ENCODE assay signal across 7 cellular contexts in the genomic region with DNA sequence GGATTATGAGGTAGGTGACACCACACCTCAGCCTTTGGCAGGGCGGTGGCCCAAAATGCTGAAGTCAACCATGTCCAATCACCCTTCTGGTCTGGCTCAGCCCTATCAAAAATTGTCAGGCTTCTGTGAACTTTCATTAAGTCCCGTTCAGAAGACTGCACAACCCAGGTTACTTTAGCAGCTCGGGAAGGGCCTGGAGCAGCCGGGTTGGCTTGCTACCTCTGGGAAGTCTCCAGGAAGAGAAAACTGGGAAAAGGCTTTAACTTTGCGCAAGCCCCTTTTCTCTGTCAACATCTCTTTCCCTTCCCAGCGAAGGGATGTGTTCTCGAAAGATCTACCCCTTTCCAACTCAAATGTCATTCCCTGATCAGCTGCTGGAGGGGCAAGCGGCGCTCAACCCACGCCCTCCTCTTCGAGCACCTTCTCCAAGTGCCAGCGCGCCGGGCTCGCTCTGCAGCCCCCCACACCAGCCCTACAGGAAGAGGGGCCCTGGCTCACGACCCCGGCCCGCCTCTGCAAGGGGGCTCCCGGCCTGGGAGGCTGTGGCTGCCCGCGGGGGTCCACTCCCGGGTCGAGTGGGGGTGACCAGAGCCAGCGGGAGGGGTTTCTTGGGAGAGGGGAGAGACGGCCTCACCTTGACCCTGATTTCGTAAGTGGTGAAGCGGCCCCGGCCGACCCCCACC. TPM values are rescaled to one million over a fixed set of nuclear protein-coding genes. Genes with fewer than 3 reads are reported as not detected.
DNase-seq lines count a peak whose midpoint lies in the region; TF ChIP-seq lines count a peak whose summit lies in the region.

No MANE protein-coding gene starts in this region.

- H3K9me3 ChIP-seq in HEK293 (ENCODE audit: control insufficient read depth, insufficient read depth, low read depth, low read length) = no peaks in the 10 kb centered on the region

- H3K4me3 ChIP-seq in GM12865 (ENCODE audit: low read depth, low read length) (peak overlapping the region; percentile 98), HEK293 (ENCODE audit: low read depth, low read length) (peak overlapping the region; percentile 91), NB4 (ENCODE audit: low read depth, low read length) (peak overlapping the region; percentile 94), epithelial cell of proximal tubule (ENCODE audit: low read depth, low read length) (peak overlapping the region; percentile 94)

- no peak for TF ChIP-seq POLR2A in NB4 (IDR thresholded peaks at IDR 0.05; ENCODE audit: extremely low read depth, insufficient read length)

- POLR2A ChIA-PET in HEK293 (lab: Yijun Ruan, JAX) = interaction anchor here (0.7 to 1.9 kb wide), 16 partner anchors 9 to 298 kb away, joined by 3 to 19 read pairs (median 4); a partner anchor contains a TSS

- DNase-seq in GM12865 (ENCODE audit: low read depth) (peak; percentile 72), NB4 (ENCODE audit: low read depth) (peak; percentile 67), epithelial cell of proximal tubule (ENCODE audit: low read depth) (no peak), midbrain (lab: John Stamatoyannopoulos, UW) (peak; percentile 55)
- DNase-seq in activated CD4-positive, alpha-beta T cell treated with anti-CD3 and anti-CD28 coated beads, Interleukin-2, amount 50 U/mL, for 48 hours = peak; percentile 18 to 35

- H3K4me1 ChIP-seq in HEK293 (ENCODE audit: control insufficient read depth, insufficient read depth, low read length) = 0 out of 2 replicates have a peak, but pooled peaks cover 3% of the 10 kb centered on the region

- CTCF ChIA-PET in HEK293 (lab: Yijun Ruan, JAX) = interaction anchor here (0.7 to 1.6 kb wide), 5 partner anchors 9 to 35 kb away, joined by 3 to 5 read pairs (median 3); a partner anchor contains a TSS

- TF ChIP-seq CTCF in GM12865 (IDR thresholded peaks at IDR 0.05; ENCODE audit: insufficient read depth, low read depth, low read length, missing control alignments) (no peak), HEK293 (tag by site-specific recombination; IDR thresholded peaks at IDR 0.05) (no peak; the same call in 1 of the 2 replicates), NB4 (IDR thresholded peaks at IDR 0.05; ENCODE audit: low read depth, low read length) (no peak), epithelial cell of proximal tubule (conservative IDR thresholded peaks at IDR 0.05; ENCODE audit: low read depth, low read length) (no peak)

- H3K27ac ChIP-seq in HEK293 (ENCODE audit: extremely low read depth, low read depth, low read length) (peak overlapping the region; percentile 71), temporal lobe (ENCODE audit: low read depth, low read length) (peak overlapping the region; percentile 96)

- peaks cover 10 to 12% of the 10 kb centered on the region in 2 experiments; a peak in 2 of 3 replicates for H3K36me3 ChIP-seq in HEK293 (ENCODE audit: control insufficient read depth in 2 of 2, insufficient read depth in 1 of 2, low read length in 2 of 2)

TF ChIP-seq in HEK293, 187 proteins besides CTCF, POLR2A, EP300 and RAD21 (continues in another document):
- TF ChIP-seq SP3 (tag by site-specific recombination; IDR thresholded peaks at IDR 0.05) = no peak
- peak; percentile 42 for TF ChIP-seq ZNF335 (tag by site-specific recombination; conservative IDR thresholded peaks at IDR 0.05)
- no peak for TF ChIP-seq ZNF785 (tag by site-specific recombination; IDR thresholded peaks at IDR 0.05)
- TF ChIP-seq ZNF561 (tag by site-specific recombination; IDR thresholded peaks at IDR 0.05; ENCODE audit: borderline replicate concordance) = no peak
- TF ChIP-seq ZNF19 (tag by site-specific recombination; IDR thresholded peaks at IDR 0.05; ENCODE audit: low read depth) = no peak
- TF ChIP-seq ZNF112 (tag by site-specific recombination; IDR thresholded peaks at IDR 0.05) = no peak
- TF ChIP-seq ZNF426 (tag by site-specific recombination; IDR thresholded peaks at IDR 0.05) = no peak
- TF ChIP-seq KLF1 (tag by site-specific recombination; IDR thresholded peaks at IDR 0.05) = peak; percentile 63
- no peak for TF ChIP-seq ZNF510 (tag by site-specific recombination; IDR thresholded peaks at IDR 0.05; ENCODE audit: insufficient replicate concordance)
- TF ChIP-seq ZNF768 (tag by site-specific recombination; IDR thresholded peaks at IDR 0.05) = no peak
- TF ChIP-seq ZNF658 (tag by site-specific recombination; IDR thresholded peaks at IDR 0.05) = no peak
- no peak for TF ChIP-seq ZNF48 (tag by site-specific recombination; IDR thresholded peaks at IDR 0.05)
- TF ChIP-seq, protein P1, sequence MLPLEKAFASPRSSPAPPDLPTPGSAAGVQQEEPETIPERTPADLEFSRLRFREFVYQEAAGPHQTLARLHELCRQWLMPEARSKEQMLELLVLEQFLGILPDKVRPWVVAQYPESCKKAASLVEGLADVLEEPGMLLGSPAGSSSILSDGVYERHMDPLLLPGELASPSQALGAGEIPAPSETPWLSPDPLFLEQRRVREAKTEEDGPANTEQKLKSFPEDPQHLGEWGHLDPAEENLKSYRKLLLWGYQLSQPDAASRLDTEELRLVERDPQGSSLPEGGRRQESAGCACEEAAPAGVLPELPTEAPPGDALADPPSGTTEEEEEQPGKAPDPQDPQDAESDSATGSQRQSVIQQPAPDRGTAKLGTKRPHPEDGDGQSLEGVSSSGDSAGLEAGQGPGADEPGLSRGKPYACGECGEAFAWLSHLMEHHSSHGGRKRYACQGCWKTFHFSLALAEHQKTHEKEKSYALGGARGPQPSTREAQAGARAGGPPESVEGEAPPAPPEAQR (tag by site-specific recombination; IDR thresholded peaks at IDR 0.05) = no peak
- no peak for TF ChIP-seq ZNF202 (tag by site-specific recombination; IDR thresholded peaks at IDR 0.05; ENCODE audit: borderline replicate concordance)
- no peak for TF ChIP-seq ZNF157 (tag by site-specific recombination; IDR thresholded peaks at IDR 0.05)
- TF ChIP-seq SALL2 (tag by site-specific recombination; IDR thresholded peaks at IDR 0.05; ENCODE audit: borderline replicate concordance) = 0 out of 2 replicates have a peak, but pooled peaks have one; percentile 12
- no peak for TF ChIP-seq ZNF175 (tag by site-specific recombination; IDR thresholded peaks at IDR 0.05)
- TF ChIP-seq BCL11B (tag by site-specific recombination; IDR thresholded peaks at IDR 0.05; ENCODE audit: low read depth) = no peak
- TF ChIP-seq REPIN1 (tag by site-specific recombination; IDR thresholded peaks at IDR 0.05; ENCODE audit: low read depth) = no peak
- no peak for TF ChIP-seq ZFP3 (tag by site-specific recombination; IDR thresholded peaks at IDR 0.05; ENCODE audit: low read depth)
- TF ChIP-seq SCRT2 (tag by site-specific recombination; IDR thresholded peaks at IDR 0.05) = no peak
- no peak for TF ChIP-seq ZNF416 (tag by site-specific recombination; IDR thresholded peaks at IDR 0.05)
- TF ChIP-seq, protein P2, sequence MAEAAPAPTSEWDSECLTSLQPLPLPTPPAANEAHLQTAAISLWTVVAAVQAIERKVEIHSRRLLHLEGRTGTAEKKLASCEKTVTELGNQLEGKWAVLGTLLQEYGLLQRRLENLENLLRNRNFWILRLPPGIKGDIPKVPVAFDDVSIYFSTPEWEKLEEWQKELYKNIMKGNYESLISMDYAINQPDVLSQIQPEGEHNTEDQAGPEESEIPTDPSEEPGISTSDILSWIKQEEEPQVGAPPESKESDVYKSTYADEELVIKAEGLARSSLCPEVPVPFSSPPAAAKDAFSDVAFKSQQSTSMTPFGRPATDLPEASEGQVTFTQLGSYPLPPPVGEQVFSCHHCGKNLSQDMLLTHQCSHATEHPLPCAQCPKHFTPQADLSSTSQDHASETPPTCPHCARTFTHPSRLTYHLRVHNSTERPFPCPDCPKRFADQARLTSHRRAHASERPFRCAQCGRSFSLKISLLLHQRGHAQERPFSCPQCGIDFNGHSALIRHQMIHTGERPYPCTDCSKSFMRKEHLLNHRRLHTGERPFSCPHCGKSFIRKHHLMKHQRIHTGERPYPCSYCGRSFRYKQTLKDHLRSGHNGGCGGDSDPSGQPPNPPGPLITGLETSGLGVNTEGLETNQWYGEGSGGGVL (tag by site-specific recombination; IDR thresholded peaks at IDR 0.05) = peak; percentile 66; the same call in 1 of the 2 replicates
- 0 out of 2 replicates have a peak, but pooled peaks have one; percentile 31 for TF ChIP-seq ZIC2 (tag by site-specific recombination; IDR thresholded peaks at IDR 0.05)
- TF ChIP-seq ZNF830 (tag by site-specific recombination; IDR thresholded peaks at IDR 0.05; ENCODE audit: low read depth) = no peak
- TF ChIP-seq ZNF558 (tag by site-specific recombination; IDR thresholded peaks at IDR 0.05) = no peak
- TF ChIP-seq HOXC10 (CRISPR knock-in tag; IDR thresholded peaks at IDR 0.05) = no peak
- TF ChIP-seq ZNF24 (tag by site-specific recombination; IDR thresholded peaks at IDR 0.05) = no peak
- TF ChIP-seq ZNF10 (tag by site-specific recombination; IDR thresholded peaks at IDR 0.05) = peak; percentile 64
- TF ChIP-seq, protein P3, sequence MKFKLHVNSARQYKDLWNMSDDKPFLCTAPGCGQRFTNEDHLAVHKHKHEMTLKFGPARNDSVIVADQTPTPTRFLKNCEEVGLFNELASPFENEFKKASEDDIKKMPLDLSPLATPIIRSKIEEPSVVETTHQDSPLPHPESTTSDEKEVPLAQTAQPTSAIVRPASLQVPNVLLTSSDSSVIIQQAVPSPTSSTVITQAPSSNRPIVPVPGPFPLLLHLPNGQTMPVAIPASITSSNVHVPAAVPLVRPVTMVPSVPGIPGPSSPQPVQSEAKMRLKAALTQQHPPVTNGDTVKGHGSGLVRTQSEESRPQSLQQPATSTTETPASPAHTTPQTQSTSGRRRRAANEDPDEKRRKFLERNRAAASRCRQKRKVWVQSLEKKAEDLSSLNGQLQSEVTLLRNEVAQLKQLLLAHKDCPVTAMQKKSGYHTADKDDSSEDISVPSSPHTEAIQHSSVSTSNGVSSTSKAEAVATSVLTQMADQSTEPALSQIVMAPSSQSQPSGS (tag by site-specific recombination; IDR thresholded peaks at IDR 0.05; ENCODE audit: low read depth) = no peak
- TF ChIP-seq ZNF23 (tag by site-specific recombination; IDR thresholded peaks at IDR 0.05; ENCODE audit: borderline replicate concordance) = no peak
- TF ChIP-seq GFI1B (tag by site-specific recombination; IDR thresholded peaks at IDR 0.05) = no peak
- TF ChIP-seq ZNF677 (tag by site-specific recombination; IDR thresholded peaks at IDR 0.05) = no peak

RNA-seq across cellular contexts. Expression of a gene that starts 0.6 kb away (rescaled TPM):
- total RNA-seq in epithelial cell of proximal tubule (102 and 118 TPM in 2 replicates), temporal lobe (100 TPM)

RNA-seq across cellular contexts. Expression of a gene that starts 34.6 kb away (rescaled TPM):
- total RNA-seq in epithelial cell of proximal tubule (1.8 and 6.0 TPM in 2 replicates), temporal lobe (6.1 TPM)
